In genomic region chr5:9033524-9033923, GRCh38 we compare ENCODE assay signal across 11 cellular contexts.
"Had no signal": no experiment of that assay in that cellular context is flagged by ENCODE, and none has a peak within 500 bp of the region (broad histone marks: within the 10 kb centered on the region; RNA-seq: fewer than 3 reads in every experiment).

No MANE protein-coding gene starts in this region.

- H3K4me1 Mint-ChIP-seq: GM23338 had no signal

- FAIRE-seq: H1, H54 had no signal

- H3K4me2 ChIP-seq: GM23338 had no signal

- H3K4me3 ChIP-seq: GM23248, GM23338, HAP-1 had no signal

- H2AFZ ChIP-seq: GM23248, GM23338 had no signal

- H3K27ac Mint-ChIP-seq: GM23338, H9, HFFc6 had no signal

- ATAC-seq: GM23338, HCT116 had no signal

- DNase-seq: GM23248, GOT3, H7, H9, HCEC 1CT, HFFc6 had no signal

- H3K4me1 ChIP-seq: HAP-1 had no signal

- H3K4me3 Mint-ChIP-seq: GM23338, H9, HFFc6 had no signal

- H3K27ac ChIP-seq: GM23248 had no signal

- H3K36me3 ChIP-seq: HAP-1 had no signal

- H3K9me3 Mint-ChIP-seq: H9, HFFc6 had no signal

- H3K9ac ChIP-seq: GM23248 had no signal

- H3K9me3 ChIP-seq: HAP-1 had no signal
